Comparison of ENCODE assay signal across 8 cellular contexts in the genomic region with DNA sequence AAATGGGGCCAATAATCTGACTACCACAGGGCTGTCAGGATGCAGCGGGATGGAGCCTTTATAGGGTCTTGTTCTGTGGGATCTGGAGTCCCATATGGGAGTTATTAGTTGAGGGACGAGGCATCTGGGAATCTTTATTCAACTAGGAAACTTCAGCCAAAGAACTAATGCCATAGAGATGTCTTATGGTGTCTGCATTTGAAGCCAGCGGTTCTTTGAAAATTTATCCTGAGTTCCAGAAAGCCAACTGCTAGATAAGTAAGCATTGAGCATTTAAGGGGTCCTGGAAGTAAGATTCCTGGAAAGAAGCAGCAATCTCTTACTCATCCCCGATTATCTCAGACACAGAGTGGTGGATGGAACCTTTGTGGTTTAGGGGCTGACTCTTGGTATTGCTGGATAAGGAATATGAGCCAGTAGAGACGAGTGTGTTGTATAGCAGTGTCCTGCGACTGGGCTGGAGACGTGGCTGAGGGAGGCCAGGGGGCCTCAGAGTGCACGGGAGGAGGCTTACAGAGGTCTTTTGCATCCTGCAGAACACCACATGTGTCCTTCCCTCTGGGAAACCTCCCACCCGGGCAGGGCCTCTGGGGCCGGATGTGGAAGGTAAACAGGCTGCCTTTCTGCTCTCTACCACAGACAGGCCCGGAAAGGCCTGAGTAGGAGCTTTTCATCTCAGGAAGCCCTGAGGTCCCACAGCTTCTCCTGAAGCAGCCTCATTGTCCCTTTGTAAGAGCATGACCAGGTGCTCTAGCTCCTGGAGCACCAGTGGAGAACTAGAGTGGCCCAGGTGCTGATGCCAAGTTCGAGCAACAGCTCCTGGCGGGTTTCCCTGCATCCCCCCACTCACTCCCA. TPM values are rescaled to one million over a fixed set of nuclear protein-coding genes. Genes with fewer than 3 reads are reported as not detected.
A peak's percentile ranks its signal among the peaks of the same experiment; 100 is the strongest.
DNase-seq lines count a peak whose midpoint lies in the region; ATAC-seq and TF ChIP-seq lines count a peak whose summit lies in the region.

No MANE protein-coding gene starts in this region.

- no peaks in the 10 kb centered on the region for H3K9me3 ChIP-seq in breast epithelium
- H3K9me3 ChIP-seq in lower lobe of right lung, result no peaks in the 10 kb centered on the region
- H3K9me3 ChIP-seq in aorta (ENCODE audit: control insufficient read depth, low read length), result no peaks in the 10 kb centered on the region
- H3K9me3 ChIP-seq in WERI-Rb-1 (ENCODE audit: severe bottlenecking), result no peaks in the 10 kb centered on the region

- TF ChIP-seq POLR2A in breast epithelium (IDR thresholded peaks at IDR 0.05), result no peak

- no peak for ATAC-seq in Right ventricle myocardium inferior
- peak; percentile 18 to 35 for ATAC-seq in lower lobe of right lung
- peak; percentile 28 for ATAC-seq in aorta (ENCODE audit: low FRiP score)

- H3K4me1 ChIP-seq in breast epithelium (peaks cover 5 to 26% of the 10 kb centered on the region in 2 donors), lower lobe of right lung (peaks cover 81% of the 10 kb centered on the region), aorta (ENCODE audit: control insufficient read depth in 1 of 2, insufficient read depth in 2 of 2, low read length in 2 of 2) (peaks cover 0 to 11% of the 10 kb centered on the region in 2 donors)

- H3K27me3 ChIP-seq in breast epithelium (no peaks in the 10 kb centered on the region), lower lobe of right lung (ENCODE audit: low read depth) (no peaks in the 10 kb centered on the region), aorta (ENCODE audit: control insufficient read depth in 1 of 2, insufficient read depth in 2 of 2, low read length in 1 of 2) (no peaks in the 10 kb centered on the region), WERI-Rb-1 (ENCODE audit: insufficient read depth, low read depth, severe bottlenecking) (no peaks in the 10 kb centered on the region)

- peak; percentile 37 for DNase-seq in Right ventricle myocardium inferior (ENCODE audit: missing footprints)
- no peak for DNase-seq in cardiac septum (ENCODE audit: low spot score)
- no peak for DNase-seq in breast epithelium (ENCODE audit: low spot score in 2 of 2)
- no peak for DNase-seq in lower lobe of right lung
- peak in 1 of 2 donors; percentile 49 for DNase-seq in aorta
- DNase-seq in amygdala (lab: John Stamatoyannopoulos, UW), result no peak
- no peak for DNase-seq in DMS 273 treated with DMSO at 0.1 percent for 48 hours (lab: John Stamatoyannopoulos, UW)
- no peak for DNase-seq in WERI-Rb-1

- intact Hi-C loops in Right ventricle myocardium inferior (cut with DNase I) (no loop called here), cardiac septum (cut with DNase I) (no loop called here), breast epithelium (cut with DNase I; ENCODE audit: low total_unique reads) (no loop called here), lower lobe of right lung (cut with DNase I) (no loop called here), aorta (cut with DNase I) (no loop called here)

- H3K27ac ChIP-seq in breast epithelium (peak overlapping the region; percentile 94 to 99), lower lobe of right lung (peak overlapping the region; percentile 73), aorta (ENCODE audit: low read depth in 1 of 2, low read length in 2 of 2) (peak overlapping the region; percentile 47 to 99), WERI-Rb-1 (no peak overlapping the region)

- WGBS in aorta, 2 donors, result 20 to 27% methylated on average over 13 of the region's 13 CpGs

- H3K36me3 ChIP-seq in breast epithelium (no peaks in the 10 kb centered on the region), lower lobe of right lung (peaks cover 14% of the 10 kb centered on the region), aorta (ENCODE audit: control insufficient read depth in 1 of 2, insufficient read depth in 2 of 2, low read length in 1 of 2) (no peaks in the 10 kb centered on the region), WERI-Rb-1 (peaks cover 59% of the 10 kb centered on the region)

- TF ChIP-seq CTCF in breast epithelium (IDR thresholded peaks at IDR 0.05), result no peak
- TF ChIP-seq CTCF in lower lobe of right lung (IDR thresholded peaks at IDR 0.05), result no peak
- TF ChIP-seq CTCF in WERI-Rb-1 (IDR thresholded peaks at IDR 0.05; ENCODE audit: low read depth, low read length), result no peak

- H3K4me3 ChIP-seq in breast epithelium (peak overlapping the region in 1 of 3 donors; percentile 5), lower lobe of right lung (no peak overlapping the region), aorta (ENCODE audit: low read length in 2 of 2) (no peak overlapping the region), WERI-Rb-1 (ENCODE audit: low read depth, low read length) (no peak overlapping the region)

RNA-seq across cellular contexts. Expression of gene ACTN4, which starts 28.8 kb away (rescaled TPM):
- 145 TPM for total RNA-seq in Right ventricle myocardium inferior
- 190 TPM for total RNA-seq in cardiac septum
- total RNA-seq in breast epithelium, result 100 to 1,000 TPM; 182 to 296 (median 269) TPM
- 454 TPM for total RNA-seq in lower lobe of right lung
- 1,000 to 10,000 TPM in 1 of 2 donors, 100 to 1,000 TPM in 1; 794 to 1,985 TPM for total RNA-seq in aorta
- polyA plus RNA-seq in aorta, result 100 to 1,000 TPM; 111 to 163 TPM

RNA-seq across cellular contexts. Expression of gene EIF3K, which starts 57.3 kb away (rescaled TPM):
- total RNA-seq in Right ventricle myocardium inferior, result 660 TPM
- total RNA-seq in cardiac septum, result 483 TPM
- total RNA-seq in breast epithelium, result 100 to 1,000 TPM; 401 to 562 (median 420) TPM
- total RNA-seq in lower lobe of right lung, result 229 TPM
- total RNA-seq in aorta, result 100 to 1,000 TPM; 171 to 183 TPM
- 100 to 1,000 TPM; 299 to 445 TPM for polyA plus RNA-seq in aorta

RNA-seq across cellular contexts. Expression of gene MAP4K1, which starts 58.5 kb away (rescaled TPM):
- total RNA-seq in Right ventricle myocardium inferior, result 3.1 TPM
- total RNA-seq in cardiac septum, result 1.5 TPM
- total RNA-seq in breast epithelium, result 1 to 10 TPM; 2.5 to 9.3 (median 3.6) TPM
- 11.4 TPM for total RNA-seq in lower lobe of right lung
- total RNA-seq in aorta, result 10 to 100 TPM in 1 of 2 donors, 1 to 10 TPM in 1; 7.3 to 13.2 TPM
- polyA plus RNA-seq in aorta, result 1 to 10 TPM; 1.6 to 2.1 TPM
